Comparison of ENCODE assay signal across 8 cellular contexts in genomic region chr16:80804451-80805383, GRCh38. TPM values are rescaled to one million over a fixed set of nuclear protein-coding genes. Genes with fewer than 3 reads are reported as not detected.
A peak's percentile ranks its signal among the peaks of the same experiment; 100 is the strongest.
DNase-seq lines count a peak whose midpoint lies in the region; ATAC-seq and TF ChIP-seq lines count a peak whose summit lies in the region.

TSS of gene CDYL2 (minus strand) at chr16:80804598. CDS start at chr16:80804173, 425 bp downstream.

- peak; percentile 68 for ATAC-seq in GM21526 (IDR thresholded peaks at IDR 0.05; ENCODE audit: low FRiP score, unreplicated experiment)

- H3K9me3 ChIP-seq in Caco-2 = peaks cover 13% of the 10 kb centered on the region
- no peaks in the 10 kb centered on the region for H3K9me3 ChIP-seq in Karpas-422 (ENCODE audit: low read length)
- H3K9me3 ChIP-seq in esophagus squamous epithelium = no peaks in the 10 kb centered on the region
- H3K9me3 ChIP-seq in uterus = no peaks in the 10 kb centered on the region

- no TSS peak for BruUV-seq in Caco-2 (replicated peaks; lab: Mats Ljungman, UMichigan)

- intact Hi-C loops in Caco-2 (cut with micrococcal nuclease; ENCODE audit: unreplicated experiment) (no loop called here), esophagus squamous epithelium (cut with DNase I) (no loop called here), uterus (cut with DNase I; ENCODE audit: low total_unique reads) (no loop called here)

- H3K27me3 Mint-ChIP-seq in Caco-2 (ENCODE audit: insufficient read depth, unreplicated experiment) (peaks cover 32% of the 10 kb centered on the region), nephron (ENCODE audit: low read depth) (peaks cover 46% of the 10 kb centered on the region)

- CTCF ChIA-PET in Caco-2 (lab: Charles Lee) = no interaction called here

- no peak within 1 kb of the TSS for H3K9ac ChIP-seq in Karpas-422 (ENCODE audit: low read length)

- no peak for TF ChIP-seq POLR2A in esophagus squamous epithelium (IDR thresholded peaks at IDR 0.05)
- no peak for TF ChIP-seq POLR2A in uterus (IDR thresholded peaks at IDR 0.05)

- no peaks in the 10 kb centered on the region for H3K79me2 ChIP-seq in Karpas-422 (ENCODE audit: low read length)

- peak within 1 kb of the TSS; percentile 80 for H3K4me3 Mint-ChIP-seq in Caco-2 (ENCODE audit: unreplicated experiment)
- H3K4me3 Mint-ChIP-seq in nephron = peak within 1 kb of the TSS; percentile 94 to 97 (median 96)

- H2AFZ ChIP-seq in Karpas-422 (ENCODE audit: low read length) = no peak within 1 kb of the TSS

- H3K9me3 Mint-ChIP-seq in Caco-2 (ENCODE audit: unreplicated experiment) = no peaks in the 10 kb centered on the region
- H3K9me3 Mint-ChIP-seq in nephron = no peaks in the 10 kb centered on the region

- H3K9me2 ChIP-seq in Karpas-422 (replicated peaks; ENCODE audit: insufficient read depth, low read length) = no peaks in the 10 kb centered on the region

- DNase-seq in Caco-2 = peak in 1 of 2 experiments; percentile 70
- DNase-seq in Karpas-422 = peak; percentile 54
- peak; percentile 20 for DNase-seq in activated T-cell treated with anti-CD3 and anti-CD28 coated beads for 24 hours (ENCODE audit: low read depth)
- DNase-seq in esophagus squamous epithelium (lab: John Stamatoyannopoulos, UW) = no peak
- DNase-seq in uterus = no peak
- DNase-seq in effector CD8-positive, alpha-beta T cell (lab: John Stamatoyannopoulos, UW) = no peak

- H3K4me2 ChIP-seq in Karpas-422 (ENCODE audit: low read depth, low read length, poor library complexity, severe bottlenecking) = no peak within 1 kb of the TSS

- H3K36me3 ChIP-seq in Caco-2 (ENCODE audit: control insufficient read depth, insufficient read depth, low read length) (no peaks in the 10 kb centered on the region), Karpas-422 (ENCODE audit: insufficient read depth, low read length) (no peaks in the 10 kb centered on the region), esophagus squamous epithelium (no peaks in the 10 kb centered on the region), uterus (no peaks in the 10 kb centered on the region)

- H3K27ac ChIP-seq in Karpas-422 (ENCODE audit: low read length) = no peak within 1 kb of the TSS
- peak within 1 kb of the TSS in 3 of 4 donors; percentile 59 to 75 (median 65) for H3K27ac ChIP-seq in esophagus squamous epithelium
- H3K27ac ChIP-seq in uterus = peak within 1 kb of the TSS in 1 of 2 donors; percentile 55

- H3K4me1 ChIP-seq in Caco-2 (no peaks in the 10 kb centered on the region), Karpas-422 (ENCODE audit: low read length) (no peaks in the 10 kb centered on the region), esophagus squamous epithelium (peaks cover 0 to 12% (median 6%) of the 10 kb centered on the region in 3 donors), uterus (no peaks in the 10 kb centered on the region)

- no peaks in the 10 kb centered on the region for H4K20me1 ChIP-seq in Karpas-422 (ENCODE audit: insufficient read depth, low read depth, low read length)

- H3K36me3 Mint-ChIP-seq in Caco-2 (ENCODE audit: insufficient read depth, unreplicated experiment) = peaks cover 7% of the 10 kb centered on the region
- no peaks in the 10 kb centered on the region for H3K36me3 Mint-ChIP-seq in nephron (ENCODE audit: low read depth)

- no peaks in the 10 kb centered on the region for H3K4me1 Mint-ChIP-seq in Caco-2 (ENCODE audit: low read depth, unreplicated experiment)
- no peaks in the 10 kb centered on the region for H3K4me1 Mint-ChIP-seq in nephron

- H3K27ac Mint-ChIP-seq in Caco-2 (ENCODE audit: unreplicated experiment) = no peak within 1 kb of the TSS
- peak within 1 kb of the TSS in 1 of 3 experiments; percentile 67 for H3K27ac Mint-ChIP-seq in nephron

- 33% methylated on average over 9 to 10 of the region's 79 CpGs for WGBS in esophagus squamous epithelium, 2 donors

- TF ChIP-seq CTCF in Caco-2 (IDR thresholded peaks at IDR 0.05; ENCODE audit: insufficient read depth in 1 of 2, low read depth in 1 of 2, low read length in 1 of 2, severe bottlenecking in 1 of 2, unreplicated experiment in 1 of 2) (no peak), esophagus squamous epithelium (IDR thresholded peaks at IDR 0.05) (no peak), nephron (IDR thresholded peaks at IDR 0.05; ENCODE audit: unreplicated experiment in 3 of 3) (no peak), uterus (IDR thresholded peaks at IDR 0.05) (no peak)

- no peaks in the 10 kb centered on the region; the same call in 1 of the 2 replicates for H3K27me3 ChIP-seq in Caco-2 (replicated peaks; ENCODE audit: control insufficient read depth, insufficient read depth, low read length)
- H3K27me3 ChIP-seq in Karpas-422 (ENCODE audit: low read length) = no peaks in the 10 kb centered on the region
- H3K27me3 ChIP-seq in esophagus squamous epithelium = peaks cover 0 to 19% (median 0%) of the 10 kb centered on the region in 4 donors
- H3K27me3 ChIP-seq in uterus = no peaks in the 10 kb centered on the region

- H3K4me3 ChIP-seq in Caco-2 (ENCODE audit: low read depth, low read length) = peak within 1 kb of the TSS; percentile 93
- peak within 1 kb of the TSS; percentile 50; the same call in 1 of the 2 replicates for H3K4me3 ChIP-seq in Karpas-422 (ENCODE audit: low read length)
- H3K4me3 ChIP-seq in esophagus squamous epithelium = peak within 1 kb of the TSS; percentile 46 to 85 (median 60)
- peak within 1 kb of the TSS; percentile 49 to 54 for H3K4me3 ChIP-seq in uterus

- POLR2A ChIA-PET in Caco-2 (lab: Charles Lee) = no interaction called here

RNA-seq across cellular contexts. Expression of gene CDYL2, which starts in this region (rescaled TPM):
- total RNA-seq in Caco-2 (2022) (0.95 and 1.8 TPM in 2 replicates), esophagus squamous epithelium (1 to 10 TPM; 1.8 to 4.8 (median 3.1) TPM), uterus (1 to 10 TPM; 2.3 to 9.1 (median 5.1) TPM)
- total RNA-seq in Karpas-422 (2014; rRNA removed; shearing (Covaris generic); ENCODE audit: low replicate concordance) = not detected in 2 replicates

Comparison
In these comparisons a context has a peak if more than half of its experiments do, and no peak if none do; other contexts are left out.
1. Peak in DNase-seq and H3K4me3 ChIP-seq in Karpas-422; RNA of the gene not detected or under 1 TPM.